14 cellular contexts compared by ENCODE assay signal in the genomic region with DNA sequence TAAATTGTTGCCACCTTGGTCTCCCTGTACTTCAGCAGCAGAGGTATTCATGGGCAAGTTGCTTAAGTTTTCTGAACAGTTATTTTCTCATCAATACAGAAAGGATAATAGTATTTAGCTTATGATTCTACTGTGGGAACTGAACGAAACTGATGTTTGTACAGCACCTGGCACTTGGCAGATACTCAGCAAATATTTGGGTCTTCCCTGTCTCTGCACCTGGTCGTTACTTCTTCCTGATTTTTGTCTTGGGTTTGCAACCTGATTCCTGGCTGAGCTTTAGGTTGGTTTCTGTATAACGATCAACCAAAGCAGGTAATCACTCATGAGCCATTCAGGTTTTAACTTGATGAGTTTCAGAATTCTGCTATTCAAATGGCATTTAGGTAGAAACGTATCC.
DNase-seq lines count a peak whose midpoint lies in the region; ATAC-seq and TF ChIP-seq lines count a peak whose summit lies in the region.
"Had no signal": no experiment of that assay in that cellular context is flagged by ENCODE, and none has a peak within 500 bp of the region (broad histone marks: within the 10 kb centered on the region; RNA-seq: fewer than 3 reads in every experiment).

No MANE protein-coding gene starts in this region.

- POLR2A ChIA-PET in RWPE1 (lab: Yijun Ruan, JAX; ENCODE audit: low non-redundant PET) = no interaction called here

- CTCF ChIA-PET in RWPE1 (lab: Yijun Ruan, JAX) = interaction anchor here (0.7 kb wide), 1 partner anchor 139 kb away, joined by 3 read pairs; no protein-coding TSS in a partner anchor

- DNase-seq in NCI-H345 treated with DMSO at 0.1 percent for 48 hours (lab: John Stamatoyannopoulos, UW; ENCODE audit: unreplicated experiment) (peak; percentile 41), AG20443 (ENCODE audit: low spot score) (no peak), MV-4-11 (lab: John Stamatoyannopoulos, UW) (no peak), RWPE1 (ENCODE audit: low spot score) (no peak)
- no peak for DNase-seq in activated CD8-positive, alpha-beta memory T cell treated with anti-CD3 and anti-CD28 coated beads, Interleukin-2, amount 50 U/mL, for 48 hours
- DNase-seq: activated naive CD8-positive, alpha-beta T cell treated with anti-CD3 and anti-CD28 coated beads for 36 hours; SK-N-SH; testis had no signal

- ATAC-seq in GM18867 (IDR thresholded peaks at IDR 0.05; ENCODE audit: unreplicated experiment) (peak; percentile 15), GM21447 (IDR thresholded peaks at IDR 0.05; ENCODE audit: unreplicated experiment) (peak; percentile 24), HG03045 (IDR thresholded peaks at IDR 0.05; ENCODE audit: unreplicated experiment) (peak; percentile 8)
- ATAC-seq: HCT116 had no signal

- TF ChIP-seq CTCF in RWPE1 (conservative IDR thresholded peaks at IDR 0.05; ENCODE audit: low read depth) = no peak

- no peak overlapping the region for H3K27ac ChIP-seq in RWPE1
- H3K27ac ChIP-seq: BLaER1, skin epidermis, testis had no signal
